ENCODE assay signal across 1 cellular context in genomic region chr17:8151120-8151640, GRCh38.
A peak's percentile ranks its signal among the peaks of the same experiment; 100 is the strongest.
TF ChIP-seq lines count a peak whose summit lies in the region.

No MANE protein-coding gene starts in this region.

TF ChIP-seq in SK-N-SH treated with all-trans-retinoic acid at 6 μM for 48 hours, 23 proteins besides CTCF, POLR2A, EP300 and RAD21 (continued from another document):
- TF ChIP-seq, protein P1, sequence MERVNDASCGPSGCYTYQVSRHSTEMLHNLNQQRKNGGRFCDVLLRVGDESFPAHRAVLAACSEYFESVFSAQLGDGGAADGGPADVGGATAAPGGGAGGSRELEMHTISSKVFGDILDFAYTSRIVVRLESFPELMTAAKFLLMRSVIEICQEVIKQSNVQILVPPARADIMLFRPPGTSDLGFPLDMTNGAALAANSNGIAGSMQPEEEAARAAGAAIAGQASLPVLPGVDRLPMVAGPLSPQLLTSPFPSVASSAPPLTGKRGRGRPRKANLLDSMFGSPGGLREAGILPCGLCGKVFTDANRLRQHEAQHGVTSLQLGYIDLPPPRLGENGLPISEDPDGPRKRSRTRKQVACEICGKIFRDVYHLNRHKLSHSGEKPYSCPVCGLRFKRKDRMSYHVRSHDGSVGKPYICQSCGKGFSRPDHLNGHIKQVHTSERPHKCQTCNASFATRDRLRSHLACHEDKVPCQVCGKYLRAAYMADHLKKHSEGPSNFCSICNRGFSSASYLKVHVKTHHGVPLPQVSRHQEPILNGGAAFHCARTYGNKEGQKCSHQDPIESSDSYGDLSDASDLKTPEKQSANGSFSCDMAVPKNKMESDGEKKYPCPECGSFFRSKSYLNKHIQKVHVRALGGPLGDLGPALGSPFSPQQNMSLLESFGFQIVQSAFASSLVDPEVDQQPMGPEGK (CRISPR knock-in tag; IDR thresholded peaks at IDR 0.05; ENCODE audit: borderline replicate concordance) = peak; percentile 94; the same call in 1 of the 2 replicates
- TF ChIP-seq ZNF565 (CRISPR knock-in tag; conservative IDR thresholded peaks at IDR 0.05; ENCODE audit: low read depth) = no peak
- peak; percentile 5; the same call in 1 of the 2 replicates for TF ChIP-seq TOX (CRISPR knock-in tag; IDR thresholded peaks at IDR 0.05; ENCODE audit: borderline replicate concordance)
- TF ChIP-seq ZC3H10 (CRISPR knock-in tag; IDR thresholded peaks at IDR 0.05) = peak; percentile 91
- 0 out of 2 replicates have a peak, but pooled peaks have one; percentile 2 for TF ChIP-seq GLIS3 (CRISPR knock-in tag; IDR thresholded peaks at IDR 0.05)
- TF ChIP-seq CSDC2 (CRISPR knock-in tag; IDR thresholded peaks at IDR 0.05) = no peak
- TF ChIP-seq ISL1 (CRISPR knock-in tag; IDR thresholded peaks at IDR 0.05) = no peak
